In the genomic region with DNA sequence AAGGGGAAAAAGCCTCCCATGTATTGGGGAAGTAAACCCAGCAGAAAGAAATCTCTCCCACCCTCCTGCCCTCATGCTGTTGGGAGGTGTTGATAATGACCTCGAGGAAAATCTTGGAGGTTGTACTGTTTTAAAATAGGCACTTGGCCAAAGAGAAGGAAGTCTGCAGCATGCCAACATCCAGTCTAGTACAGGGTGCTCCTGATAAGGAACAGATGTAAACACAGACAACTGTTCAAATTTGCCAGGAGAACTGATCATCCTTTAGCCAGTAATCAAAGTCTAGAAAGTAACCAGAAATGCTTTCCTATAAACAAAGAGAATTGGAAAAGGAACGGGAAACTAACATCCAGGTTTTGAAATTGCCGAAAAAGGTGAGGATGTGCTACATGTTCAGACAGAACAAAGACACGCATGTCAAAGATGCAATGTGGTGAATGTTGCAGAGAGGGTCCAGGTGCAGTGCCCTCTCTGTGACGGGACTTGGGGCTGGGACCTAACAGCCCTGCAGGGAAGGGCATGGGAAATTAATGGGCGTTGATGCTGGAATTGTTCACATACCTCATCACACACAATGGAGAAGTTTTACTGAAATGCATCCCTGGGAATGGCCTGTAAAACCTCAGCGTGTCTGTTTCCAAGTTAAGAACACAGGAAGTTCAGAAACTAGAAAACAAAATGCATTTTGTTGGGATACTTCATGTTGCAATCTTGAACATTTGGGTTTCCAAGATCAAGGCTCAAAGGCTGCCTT, we compare ENCODE assay signal across 3 cellular contexts.
TF ChIP-seq lines count a peak whose summit lies in the region.

No MANE protein-coding gene starts in this region.

TF ChIP-seq in A549, 52 proteins besides CTCF, POLR2A, EP300 and RAD21:
- TF ChIP-seq KDM1A (IDR thresholded peaks at IDR 0.05; ENCODE audit: low read depth) (no peak), NR3C1 (IDR thresholded peaks at IDR 0.05) (no peak), JUNB (IDR thresholded peaks at IDR 0.05) (no peak), EHF (CRISPR knock-in tag; IDR thresholded peaks at IDR 0.05) (no peak), NPAS2 (CRISPR knock-in tag; IDR thresholded peaks at IDR 0.05; ENCODE audit: borderline replicate concordance) (no peak)
- TF ChIP-seq, protein P1, sequence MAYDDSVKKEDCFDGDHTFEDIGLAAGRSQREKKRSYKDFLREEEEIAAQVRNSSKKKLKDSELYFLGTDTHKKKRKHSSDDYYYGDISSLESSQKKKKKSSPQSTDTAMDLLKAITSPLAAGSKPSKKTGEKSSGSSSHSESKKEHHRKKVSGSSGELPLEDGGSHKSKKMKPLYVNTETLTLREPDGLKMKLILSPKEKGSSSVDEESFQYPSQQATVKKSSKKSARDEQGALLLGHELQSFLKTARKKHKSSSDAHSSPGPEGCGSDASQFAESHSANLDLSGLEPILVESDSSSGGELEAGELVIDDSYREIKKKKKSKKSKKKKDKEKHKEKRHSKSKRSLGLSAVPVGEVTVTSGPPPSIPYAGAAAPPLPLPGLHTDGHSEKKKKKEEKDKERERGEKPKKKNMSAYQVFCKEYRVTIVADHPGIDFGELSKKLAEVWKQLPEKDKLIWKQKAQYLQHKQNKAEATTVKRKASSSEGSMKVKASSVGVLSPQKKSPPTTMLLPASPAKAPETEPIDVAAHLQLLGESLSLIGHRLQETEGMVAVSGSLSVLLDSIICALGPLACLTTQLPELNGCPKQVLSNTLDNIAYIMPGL (CRISPR knock-in tag; IDR thresholded peaks at IDR 0.05; ENCODE audit: borderline replicate concordance), result no peak

TF ChIP-seq in IMR-90, 13 proteins besides CTCF, POLR2A, EP300 and RAD21:
- TF ChIP-seq CHD1 (IDR thresholded peaks at IDR 0.05; ENCODE audit: low read depth, low read length) (no peak), SMC3 (IDR thresholded peaks at IDR 0.05; ENCODE audit: low read depth, low read length) (no peak), RFX5 (IDR thresholded peaks at IDR 0.05; ENCODE audit: low read depth, low read length) (no peak), NFE2L2 (IDR thresholded peaks at IDR 0.05; ENCODE audit: low read depth, low read length) (no peak)
- TF ChIP-seq, protein P2, sequence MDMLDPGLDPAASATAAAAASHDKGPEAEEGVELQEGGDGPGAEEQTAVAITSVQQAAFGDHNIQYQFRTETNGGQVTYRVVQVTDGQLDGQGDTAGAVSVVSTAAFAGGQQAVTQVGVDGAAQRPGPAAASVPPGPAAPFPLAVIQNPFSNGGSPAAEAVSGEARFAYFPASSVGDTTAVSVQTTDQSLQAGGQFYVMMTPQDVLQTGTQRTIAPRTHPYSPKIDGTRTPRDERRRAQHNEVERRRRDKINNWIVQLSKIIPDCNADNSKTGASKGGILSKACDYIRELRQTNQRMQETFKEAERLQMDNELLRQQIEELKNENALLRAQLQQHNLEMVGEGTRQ (IDR thresholded peaks at IDR 0.05; ENCODE audit: low read depth, low read length), result no peak

TF ChIP-seq in H1, 55 proteins besides CTCF, POLR2A, EP300 and RAD21:
- TF ChIP-seq TCF12 (IDR thresholded peaks at IDR 0.05; ENCODE audit: low read depth, low read length) (no peak), KDM1A (IDR thresholded peaks at IDR 0.05; ENCODE audit: borderline replicate concordance, low read length) (no peak), PHF8 (conservative IDR thresholded peaks at IDR 0.05; ENCODE audit: low read depth, low read length) (no peak), CHD2 (IDR thresholded peaks at IDR 0.05; ENCODE audit: low read length) (no peak), CHD1 (IDR thresholded peaks at IDR 0.05; ENCODE audit: low read depth, low read length) (no peak), BACH1 (IDR thresholded peaks at IDR 0.05; ENCODE audit: low read length) (no peak), HDAC6 (IDR thresholded peaks at IDR 0.05; ENCODE audit: low read depth, low read length) (no peak), ASH2L (IDR thresholded peaks at IDR 0.05; ENCODE audit: low read length) (no peak), KDM5A (IDR thresholded peaks at IDR 0.05; ENCODE audit: low read length) (no peak), EGR1 (IDR thresholded peaks at IDR 0.05; ENCODE audit: borderline replicate concordance, low read depth, low read length) (no peak), TBP (IDR thresholded peaks at IDR 0.05; ENCODE audit: low read depth, low read length) (no peak)
